Comparison of ENCODE assay signal across 8 cellular contexts in genomic region chr2:65228249-65228750, GRCh38. TPM values are rescaled to one million over a fixed set of nuclear protein-coding genes. Genes with fewer than 3 reads are reported as not detected.
DNase-seq lines count a peak whose midpoint lies in the region; ATAC-seq and TF ChIP-seq lines count a peak whose summit lies in the region.

No MANE protein-coding gene starts in this region.

- H3K4me1 Mint-ChIP-seq in activated T-helper 1 cell treated with anti-CD3 and anti-CD28 coated beads, Interleukin-12 subunit alpha, Interleukin-12 subunit beta, Interleukin-2, Interleukin-4 antibody, amounts not matched to agents 30 ng/mL and 10 ng/mL and 1 ng/mL, durations not matched to agents 14 hours and 24 hours and 36 hours (ENCODE audit: low read depth) = peaks cover 39% of the 10 kb centered on the region
- H3K4me1 Mint-ChIP-seq in glutamatergic neuron (ENCODE audit: low read depth, unreplicated experiment) = peaks cover 7% of the 10 kb centered on the region

- H3K9me3 Mint-ChIP-seq in activated T-helper 1 cell treated with anti-CD3 and anti-CD28 coated beads, Interleukin-12 subunit alpha, Interleukin-12 subunit beta, Interleukin-2, Interleukin-4 antibody, amounts not matched to agents 30 ng/mL and 10 ng/mL and 1 ng/mL, durations not matched to agents 14 hours and 24 hours and 36 hours = no peaks in the 10 kb centered on the region
- H3K9me3 Mint-ChIP-seq in glutamatergic neuron (ENCODE audit: unreplicated experiment) = peaks cover 9% of the 10 kb centered on the region

- ATAC-seq in HG02798 (IDR thresholded peaks at IDR 0.05; ENCODE audit: poor library complexity, unreplicated experiment) = peak; percentile 32

- peak overlapping the region; percentile 96 for H3K27ac Mint-ChIP-seq in activated T-helper 1 cell treated with anti-CD3 and anti-CD28 coated beads, Interleukin-12 subunit alpha, Interleukin-12 subunit beta, Interleukin-2, Interleukin-4 antibody, amounts not matched to agents 30 ng/mL and 10 ng/mL and 1 ng/mL, durations not matched to agents 14 hours and 24 hours and 36 hours
- H3K27ac Mint-ChIP-seq in glutamatergic neuron (ENCODE audit: unreplicated experiment) = peak overlapping the region; percentile 80

- H3K36me3 Mint-ChIP-seq in activated T-helper 1 cell treated with anti-CD3 and anti-CD28 coated beads, Interleukin-12 subunit alpha, Interleukin-12 subunit beta, Interleukin-2, Interleukin-4 antibody, amounts not matched to agents 30 ng/mL and 10 ng/mL and 1 ng/mL, durations not matched to agents 14 hours and 24 hours and 36 hours (ENCODE audit: low read depth) = peaks cover 13% of the 10 kb centered on the region
- no peaks in the 10 kb centered on the region for H3K36me3 Mint-ChIP-seq in glutamatergic neuron (ENCODE audit: unreplicated experiment)

- H3K4me3 Mint-ChIP-seq in activated T-helper 1 cell treated with anti-CD3 and anti-CD28 coated beads, Interleukin-12 subunit alpha, Interleukin-12 subunit beta, Interleukin-2, Interleukin-4 antibody, amounts not matched to agents 30 ng/mL and 10 ng/mL and 1 ng/mL, durations not matched to agents 14 hours and 24 hours and 36 hours = peak overlapping the region; percentile 98
- peak overlapping the region; percentile 97 for H3K4me3 Mint-ChIP-seq in glutamatergic neuron (ENCODE audit: unreplicated experiment)

- no peak for TF ChIP-seq CTCF in GM12864 (IDR thresholded peaks at IDR 0.05; ENCODE audit: low read depth, low read length, missing control alignments)
- no peak for TF ChIP-seq CTCF in glutamatergic neuron (IDR thresholded peaks at IDR 0.05; ENCODE audit: partially characterized antibody, unreplicated experiment)

- peak; percentile 48 for DNase-seq in A172 (ENCODE audit: low spot score)
- DNase-seq in GM12864 (ENCODE audit: low read depth) = peak; percentile 57
- peak; percentile 67 for DNase-seq in NCI-H2171 treated with DMSO at 0.1 percent for 48 hours (lab: John Stamatoyannopoulos, UW)
- DNase-seq in activated T-helper 1 cell treated with anti-CD3 and anti-CD28 coated beads, Interleukin-12 subunit alpha, Interleukin-12 subunit beta, Interleukin-2, Interleukin-4 antibody, amounts not matched to agents 30 ng/mL and 10 ng/mL and 1 ng/mL, durations not matched to agents 14 hours and 24 hours and 36 hours (ENCODE audit: low spot score) = peak; percentile 51
- no peak for DNase-seq in glutamatergic neuron
- DNase-seq in pons (ENCODE audit: low spot score) = peak; percentile 46
- DNase-seq in iPS-NIHi7 (ENCODE audit: extremely low spot score) = no peak

- H3K4me3 ChIP-seq in GM12864 (ENCODE audit: low read depth, low read length) = peak overlapping the region; percentile 83

- intact Hi-C loops in activated T-helper 1 cell treated with anti-CD3 and anti-CD28 coated beads, Interleukin-12 subunit alpha, Interleukin-12 subunit beta, Interleukin-2, Interleukin-4 antibody, amounts not matched to agents 30 ng/mL and 10 ng/mL and 1 ng/mL, durations not matched to agents 14 hours and 24 hours and 36 hours (cut with micrococcal nuclease) = loop anchor here (1.0 to 5.0 kb wide), 3 partner anchors 204 to 1386 kb away; partner anchors contain the start of genes SPRED2 and UGP2

- H3K27me3 Mint-ChIP-seq in activated T-helper 1 cell treated with anti-CD3 and anti-CD28 coated beads, Interleukin-12 subunit alpha, Interleukin-12 subunit beta, Interleukin-2, Interleukin-4 antibody, amounts not matched to agents 30 ng/mL and 10 ng/mL and 1 ng/mL, durations not matched to agents 14 hours and 24 hours and 36 hours (ENCODE audit: insufficient read depth) = no peaks in the 10 kb centered on the region
- peaks cover 5% of the 10 kb centered on the region for H3K27me3 Mint-ChIP-seq in glutamatergic neuron (ENCODE audit: unreplicated experiment)

RNA-seq across cellular contexts. Expression of gene ACTR2, which starts 0.7 kb away (rescaled TPM):
- total RNA-seq in A172 (2014; rRNA removed; shearing (Covaris generic)) = 93.3 and 103 TPM in 2 replicates
- total RNA-seq in activated T-helper 1 cell treated with anti-CD3 and anti-CD28 coated beads, Interleukin-12 subunit alpha, Interleukin-12 subunit beta, Interleukin-2, Interleukin-4 antibody, amounts not matched to agents 30 ng/mL and 10 ng/mL and 1 ng/mL, durations not matched to agents 14 hours and 24 hours and 36 hours = 285 and 295 TPM in 2 replicates
- total RNA-seq in glutamatergic neuron (ENCODE audit: unreplicated experiment) = 223 TPM

Comparison
In these comparisons a context has a peak if more than half of its experiments do, and no peak if none do; other contexts are left out.
1. DNase-seq: peak in A172 (single experiment), GM12864 (single experiment), NCI-H2171 treated with DMSO at 0.1 percent for 48 hours (single experiment), activated T-helper 1 cell treated with anti-CD3 and anti-CD28 coated beads, Interleukin-12 subunit alpha, Interleukin-12 subunit beta, Interleukin-2, Interleukin-4 antibody, amounts not matched to agents 30 ng/mL and 10 ng/mL and 1 ng/mL, durations not matched to agents 14 hours and 24 hours and 36 hours (single experiment) and pons (single experiment); none in glutamatergic neuron (single experiment) and iPS-NIHi7 (single experiment).